In the genomic region with DNA sequence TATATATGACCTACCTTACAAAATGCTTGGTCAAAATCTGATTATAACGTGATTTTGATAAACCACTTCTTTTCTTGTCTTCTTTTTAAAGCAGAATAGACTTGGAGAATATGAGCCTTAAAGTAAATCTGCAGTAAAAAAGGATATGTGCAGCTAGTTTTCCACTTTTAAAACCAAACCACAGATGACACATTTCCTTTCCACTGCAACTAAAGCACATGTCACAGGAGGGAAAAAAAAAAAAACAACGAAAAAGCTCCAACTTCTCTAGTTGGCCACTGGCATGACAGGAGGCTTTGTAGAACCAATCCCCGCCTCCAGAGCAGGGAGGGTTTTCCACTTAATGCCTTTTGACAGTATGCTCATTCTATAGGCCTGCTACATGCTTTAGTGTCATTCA, we compare ENCODE assay signal across 8 cellular contexts. TPM values are rescaled to one million over a fixed set of nuclear protein-coding genes. Genes with fewer than 3 reads are reported as not detected.
DNase-seq lines count a peak whose midpoint lies in the region; ATAC-seq and TF ChIP-seq lines count a peak whose summit lies in the region.

Gene EVI2A, minus strand, starts transcription at position 142 of the 400 bp plus-strand sequence. CDS start 2,609 bp downstream, outside the sequence.

- peaks cover 18% of the 10 kb centered on the region for H3K36me3 Mint-ChIP-seq in activated CD4-positive, alpha-beta memory T cell treated with anti-CD3 and anti-CD28 coated beads for 36 hours
- H3K36me3 Mint-ChIP-seq in natural killer cell treated with Interleukin-12 subunit alpha and Interleukin-12 subunit beta and Interleukin-15 and Interleukin-18, amount 100 ng/mL, for 72 hours, result peaks cover 11% of the 10 kb centered on the region

- intact Hi-C loops in activated CD4-positive, alpha-beta memory T cell treated with anti-CD3 and anti-CD28 coated beads for 36 hours (cut with micrococcal nuclease), result loop anchor here (1.0 to 5.0 kb wide), 3 partner anchors 11 to 499 kb away; partner anchors contain the start of gene CRLF3
- intact Hi-C loops in dorsolateral prefrontal cortex (cut with DNase I), result loop anchor here in 1 of 2 donors (2.0 to 10.0 kb wide), 3 partner anchors 27 to 227 kb away; partner anchors contain the start of gene NF1

- H3K27ac Mint-ChIP-seq in activated CD4-positive, alpha-beta memory T cell treated with anti-CD3 and anti-CD28 coated beads for 36 hours, result peak within 1 kb of the TSS; percentile 92
- peak within 1 kb of the TSS; percentile 93 to 94 for H3K27ac Mint-ChIP-seq in natural killer cell treated with Interleukin-12 subunit alpha and Interleukin-12 subunit beta and Interleukin-15 and Interleukin-18, amount 100 ng/mL, for 72 hours

- TF ChIP-seq CTCF in dorsolateral prefrontal cortex (IDR thresholded peaks at IDR 0.05 in 54 of 56, conservative IDR thresholded peaks at IDR 0.05 in 2 of 56; ENCODE audit: low read depth in 1 of 56, partially characterized antibody in 56 of 56), result peak in 10 of 56 donors; percentile 12 to 34 (median 22)

- peak within 1 kb of the TSS; percentile 7 to 98 (median 94) for H3K27ac ChIP-seq in dorsolateral prefrontal cortex

- POLR2A ChIA-PET in activated CD4-positive, alpha-beta memory T cell treated with anti-CD3 and anti-CD28 coated beads for 36 hours (lab: Charles Lee), result interaction anchor here (5.4 kb wide), 1 partner anchor 11 kb away, joined by 106 read pairs; no protein-coding TSS in a partner anchor

- peaks cover 35% of the 10 kb centered on the region for H3K4me1 Mint-ChIP-seq in activated CD4-positive, alpha-beta memory T cell treated with anti-CD3 and anti-CD28 coated beads for 36 hours (ENCODE audit: low read depth)
- peaks cover 33 to 51% of the 10 kb centered on the region in 2 donors for H3K4me1 Mint-ChIP-seq in natural killer cell treated with Interleukin-12 subunit alpha and Interleukin-12 subunit beta and Interleukin-15 and Interleukin-18, amount 100 ng/mL, for 72 hours (ENCODE audit: low read depth in 2 of 2)

- H3K9me3 Mint-ChIP-seq in activated CD4-positive, alpha-beta memory T cell treated with anti-CD3 and anti-CD28 coated beads for 36 hours, result no peaks in the 10 kb centered on the region
- no peaks in the 10 kb centered on the region for H3K9me3 Mint-ChIP-seq in natural killer cell treated with Interleukin-12 subunit alpha and Interleukin-12 subunit beta and Interleukin-15 and Interleukin-18, amount 100 ng/mL, for 72 hours

- peak; percentile 78 for DNase-seq in GF-D8 (lab: John Stamatoyannopoulos, UW)
- peak; percentile 89 for DNase-seq in M059J (ENCODE audit: low read depth)
- DNase-seq in activated CD4-positive, alpha-beta memory T cell treated with anti-CD3 and anti-CD28 coated beads for 36 hours, result peak; percentile 87
- DNase-seq in dorsolateral prefrontal cortex, result peak in 7 of 10 donors; percentile 39 to 67 (median 53)
- DNase-seq in natural killer cell treated with Interleukin-12 subunit alpha and Interleukin-12 subunit beta and Interleukin-15 and Interleukin-18, amount 100 ng/mL, for 72 hours (ENCODE audit: low spot score), result peak; percentile 81
- DNase-seq in superior temporal gyrus (ENCODE audit: extremely low spot score), result peak; percentile 95
- no peak for DNase-seq in HPDE6-E6E7 (ENCODE audit: extremely low spot score)
- DNase-seq in SHP77 (lab: John Stamatoyannopoulos, UW), result no peak

- peak within 1 kb of the TSS; percentile 25 to 78 (median 55) for H3K4me3 ChIP-seq in dorsolateral prefrontal cortex

- peak within 1 kb of the TSS; percentile 75 for H3K4me3 Mint-ChIP-seq in activated CD4-positive, alpha-beta memory T cell treated with anti-CD3 and anti-CD28 coated beads for 36 hours
- H3K4me3 Mint-ChIP-seq in natural killer cell treated with Interleukin-12 subunit alpha and Interleukin-12 subunit beta and Interleukin-15 and Interleukin-18, amount 100 ng/mL, for 72 hours, result peak within 1 kb of the TSS; percentile 91

- H3K27me3 ChIP-seq in dorsolateral prefrontal cortex, result no peaks in the 10 kb centered on the region

- no peaks in the 10 kb centered on the region for H3K27me3 Mint-ChIP-seq in activated CD4-positive, alpha-beta memory T cell treated with anti-CD3 and anti-CD28 coated beads for 36 hours
- no peaks in the 10 kb centered on the region for H3K27me3 Mint-ChIP-seq in natural killer cell treated with Interleukin-12 subunit alpha and Interleukin-12 subunit beta and Interleukin-15 and Interleukin-18, amount 100 ng/mL, for 72 hours

- peak; percentile 89 to 93 for ATAC-seq in natural killer cell treated with Interleukin-12 subunit alpha and Interleukin-12 subunit beta and Interleukin-15 and Interleukin-18, amount 100 ng/mL, for 72 hours

- CTCF ChIA-PET in activated CD4-positive, alpha-beta memory T cell treated with anti-CD3 and anti-CD28 coated beads for 36 hours (lab: Charles Lee), result interaction anchor here (0.7 to 0.8 kb wide), 2 partner anchors 10 to 166 kb away, joined by 3 to 6 read pairs; no protein-coding TSS in a partner anchor

RNA-seq across cellular contexts. Expression of gene EVI2A, which starts in this region (rescaled TPM):
- 7.4 and 7.7 TPM in 2 replicates for total RNA-seq in M059J (2014; rRNA removed; shearing (Covaris generic))
- total RNA-seq in activated CD4-positive, alpha-beta memory T cell treated with anti-CD3 and anti-CD28 coated beads for 36 hours, result 10 to 100 TPM; 24.5 to 25.5 TPM
- total RNA-seq in dorsolateral prefrontal cortex, result 100 to 1,000 TPM in 14 of 120 experiments, 10 to 100 TPM in 104, 1 to 10 TPM in 2; 7.6 to 203 (median 47.5) TPM
- total RNA-seq in natural killer cell treated with Interleukin-12 subunit alpha and Interleukin-12 subunit beta and Interleukin-15 and Interleukin-18, amount 100 ng/mL, for 72 hours, result 10 to 100 TPM in 1 of 2 donors, 1 to 10 TPM in 1; 6.2 to 13.8 TPM

Comparison
In these comparisons a context has a peak if more than half of its experiments do, and no peak if none do; other contexts are left out.
1. DNase-seq: peak in GF-D8 (single experiment), M059J (single experiment), activated CD4-positive, alpha-beta memory T cell treated with anti-CD3 and anti-CD28 coated beads for 36 hours (single experiment), dorsolateral prefrontal cortex (7 of 10), natural killer cell treated with Interleukin-12 subunit alpha and Interleukin-12 subunit beta and Interleukin-15 and Interleukin-18, amount 100 ng/mL, for 72 hours (single experiment) and superior temporal gyrus (single experiment); none in HPDE6-E6E7 (single experiment) and SHP77 (0 of 2).